8 cellular contexts compared by ENCODE assay signal in the genomic region with DNA sequence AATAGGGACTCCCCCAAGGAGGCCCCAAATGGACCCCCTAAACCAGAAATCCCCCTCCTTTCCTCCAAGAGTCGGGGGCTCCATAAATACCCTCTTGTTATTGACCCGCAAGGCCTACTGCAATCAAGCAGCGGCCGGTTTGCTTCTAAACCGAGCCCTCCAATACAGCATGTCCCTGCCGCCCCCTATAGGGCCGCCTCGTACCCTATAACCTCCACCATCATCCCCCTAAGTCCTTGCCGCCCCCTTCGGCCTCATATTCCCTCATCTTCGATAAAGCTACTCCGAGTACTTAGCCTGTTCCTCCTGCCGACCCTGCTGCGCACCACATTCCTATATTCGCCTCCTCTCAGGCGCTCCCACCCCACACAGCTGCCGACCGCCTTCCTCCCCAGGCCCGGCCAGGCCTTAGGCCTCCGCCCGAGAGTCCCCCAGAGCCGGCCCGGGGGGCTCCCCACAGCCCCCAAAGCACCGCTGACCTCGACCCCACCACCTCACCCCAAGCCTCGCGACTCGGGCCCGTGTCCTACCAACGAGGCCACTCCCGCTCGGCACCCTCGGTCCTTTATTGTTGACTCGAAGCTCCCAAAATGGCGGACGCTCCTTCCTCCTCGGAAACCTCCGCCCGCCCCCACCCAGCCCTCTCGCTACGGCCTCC. TPM values are rescaled to one million over a fixed set of nuclear protein-coding genes. Genes with fewer than 3 reads are reported as not detected.
DNase-seq lines count a peak whose midpoint lies in the region; ATAC-seq lines count a peak whose summit lies in the region.

No MANE protein-coding gene starts in this region.

- peak overlapping the region; percentile 100 for H3K27ac Mint-ChIP-seq in activated CD8-positive, alpha-beta T cell treated with anti-CD3 and anti-CD28 coated beads, Interleukin-2, amount 10 ng/mL, durations not matched to agents 7 days and 5 days

- H3K4me3 Mint-ChIP-seq in activated CD8-positive, alpha-beta T cell treated with anti-CD3 and anti-CD28 coated beads, Interleukin-2, amount 10 ng/mL, durations not matched to agents 7 days and 5 days: peak overlapping the region; percentile 99

- H3K4me1 ChIP-seq in endocrine pancreas (ENCODE audit: control insufficient read depth, insufficient read depth, low read length): peaks cover 5% of the 10 kb centered on the region

- H3K36me3 ChIP-seq in endocrine pancreas (ENCODE audit: control insufficient read depth, insufficient read depth, low read length): no peaks in the 10 kb centered on the region

- H3K9me3 ChIP-seq in endocrine pancreas (ENCODE audit: control insufficient read depth, low read length): no peaks in the 10 kb centered on the region

- peak; percentile 22 for ATAC-seq in HG03039 (IDR thresholded peaks at IDR 0.05; ENCODE audit: unreplicated experiment)
- peak; percentile 47 for ATAC-seq in activated CD8-positive, alpha-beta T cell treated with anti-CD3 and anti-CD28 coated beads, Interleukin-2, amount 10 ng/mL, durations not matched to agents 7 days and 5 days

- H3K9ac ChIP-seq in endocrine pancreas (ENCODE audit: control insufficient read depth, insufficient read depth, low read length): peak overlapping the region; percentile 100

- peaks cover 24% of the 10 kb centered on the region for H3K4me1 Mint-ChIP-seq in activated CD8-positive, alpha-beta T cell treated with anti-CD3 and anti-CD28 coated beads, Interleukin-2, amount 10 ng/mL, durations not matched to agents 7 days and 5 days (ENCODE audit: low read depth)

- H3K36me3 Mint-ChIP-seq in activated CD8-positive, alpha-beta T cell treated with anti-CD3 and anti-CD28 coated beads, Interleukin-2, amount 10 ng/mL, durations not matched to agents 7 days and 5 days (ENCODE audit: low read depth): peaks cover 27% of the 10 kb centered on the region

- DNase-seq in NCI-H2081 (lab: John Stamatoyannopoulos, UW) (peak; percentile 49 to 84), NCI-H2081 treated with DMSO at 0.1 percent for 48 hours (lab: John Stamatoyannopoulos, UW) (no peak), NCI-H446 (lab: John Stamatoyannopoulos, UW) (peak; percentile 43 to 88), mesenteric fat pad (ENCODE audit: low spot score) (peak; percentile 91)
- DNase-seq in activated CD8-positive, alpha-beta T cell treated with anti-CD3 and anti-CD28 coated beads, Interleukin-2, amount 10 ng/mL, durations not matched to agents 7 days and 5 days: peak; percentile 78
- peak; percentile 36 to 40 for DNase-seq in stimulated activated CD8-positive, alpha-beta memory T cell treated with anti-CD3 and anti-CD28 coated beads, Interleukin-2, amount 100 ng/mL, for 48 hours (ENCODE audit: low read depth in 2 of 2)

- CTCF ChIA-PET in activated CD8-positive, alpha-beta T cell treated with anti-CD3 and anti-CD28 coated beads, Interleukin-2, amount 10 ng/mL, durations not matched to agents 7 days and 5 days (lab: Charles Lee): interaction anchor here (0.6 to 6.2 kb wide), 20 partner anchors 10 to 443 kb away, joined by 3 to 65 read pairs (median 6); partner anchors contain the start of genes BCL9L and CXCR5

- H3K9me3 Mint-ChIP-seq in activated CD8-positive, alpha-beta T cell treated with anti-CD3 and anti-CD28 coated beads, Interleukin-2, amount 10 ng/mL, durations not matched to agents 7 days and 5 days (ENCODE audit: insufficient read depth): no peaks in the 10 kb centered on the region

- no peaks in the 10 kb centered on the region for H3K27me3 ChIP-seq in endocrine pancreas (ENCODE audit: control insufficient read depth, insufficient read depth, low read length)

- peak overlapping the region; percentile 100 for H3K4me3 ChIP-seq in endocrine pancreas (ENCODE audit: control insufficient read depth, insufficient read depth, low read length)

- POLR2A ChIA-PET in activated CD8-positive, alpha-beta T cell treated with anti-CD3 and anti-CD28 coated beads, Interleukin-2, amount 10 ng/mL, durations not matched to agents 7 days and 5 days (lab: Charles Lee): interaction anchor here (0.5 to 7.2 kb wide), 26 partner anchors 8 to 577 kb away, joined by 3 to 156 read pairs (median 4); partner anchors contain the start of genes ARCN1, CENATAC, RPS25 and TRAPPC4

- no peaks in the 10 kb centered on the region for H3K27me3 Mint-ChIP-seq in activated CD8-positive, alpha-beta T cell treated with anti-CD3 and anti-CD28 coated beads, Interleukin-2, amount 10 ng/mL, durations not matched to agents 7 days and 5 days (ENCODE audit: low read depth)

RNA-seq across cellular contexts. Expression of gene DDX6, which starts 0.5 kb away (rescaled TPM):
- 100 to 1,000 TPM; 143 to 152 TPM for total RNA-seq in activated CD8-positive, alpha-beta T cell treated with anti-CD3 and anti-CD28 coated beads, Interleukin-2, amount 10 ng/mL, durations not matched to agents 7 days and 5 days
- total RNA-seq in mesenteric fat pad: 103 TPM
